In genomic region chr11:66268210-66268952, GRCh38 we compare ENCODE assay signal across 1 cellular context.
TF ChIP-seq lines count a peak whose summit lies in the region.

TSS of gene RAB1B (plus strand) at chr11:66268639. CDS start at chr11:66268680, 41 bp downstream.

TF ChIP-seq in HepG2, 621 proteins besides CTCF, POLR2A, EP300 and RAD21 (continued from another document and continues in another):
- TF ChIP-seq ARID5B (CRISPR knock-in tag; IDR thresholded peaks at IDR 0.05) = peak; percentile 6; the same call in 1 of the 2 replicates
- TF ChIP-seq ZBTB43 (CRISPR knock-in tag; conservative IDR thresholded peaks at IDR 0.05) = 0 out of 2 replicates have a peak, but pooled peaks have one; percentile 18
- TF ChIP-seq TEAD3 (CRISPR knock-in tag; optimal IDR thresholded peaks at IDR 0.05; ENCODE audit: borderline replicate concordance) = peak; percentile 13
- TF ChIP-seq ZNF274 (CRISPR knock-in tag; IDR thresholded peaks at IDR 0.05) = 0 out of 2 replicates have a peak, but pooled peaks have one; percentile 9
- no peak for TF ChIP-seq REST (IDR thresholded peaks at IDR 0.05; ENCODE audit: borderline replicate concordance in 1 of 2, low read depth in 1 of 2, low read length in 2 of 2)
- 0 out of 2 replicates have a peak, but pooled peaks have one; percentile 26 for TF ChIP-seq ZNF749 (CRISPR knock-in tag; IDR thresholded peaks at IDR 0.05; ENCODE audit: borderline replicate concordance)
- TF ChIP-seq PHF20 (CRISPR knock-in tag; IDR thresholded peaks at IDR 0.05) = peak; percentile 75
- TF ChIP-seq ZNF407 (CRISPR knock-in tag; IDR thresholded peaks at IDR 0.05; ENCODE audit: not compliant biosample characterization) = no peak
- 0 out of 2 replicates have a peak, but pooled peaks have one; percentile 53 for TF ChIP-seq KDM3A (CRISPR knock-in tag; IDR thresholded peaks at IDR 0.05; ENCODE audit: low read depth)
- peak; percentile 34; the same call in 1 of the 2 replicates for TF ChIP-seq KDM2A (CRISPR knock-in tag; IDR thresholded peaks at IDR 0.05; ENCODE audit: borderline replicate concordance, low read depth)
- TF ChIP-seq FOXK1 (CRISPR knock-in tag; IDR thresholded peaks at IDR 0.05; ENCODE audit: borderline replicate concordance, low read depth) = peak; percentile 56; the same call in 1 of the 2 replicates
- TF ChIP-seq SRY (CRISPR knock-in tag; IDR thresholded peaks at IDR 0.05) = 0 out of 2 replicates have a peak, but pooled peaks have one; percentile 59
- peak; percentile 76 for TF ChIP-seq POLR2G (IDR thresholded peaks at IDR 0.05; ENCODE audit: low read depth, low read length)
- 0 out of 2 replicates have a peak, but pooled peaks have one; percentile 5 for TF ChIP-seq ZNF343 (CRISPR knock-in tag; IDR thresholded peaks at IDR 0.05)
- peak; percentile 87 for TF ChIP-seq GABPB1 (CRISPR knock-in tag; IDR thresholded peaks at IDR 0.05)
- TF ChIP-seq ZNF615 (CRISPR knock-in tag; IDR thresholded peaks at IDR 0.05; ENCODE audit: borderline replicate concordance) = no peak
- peak; percentile 9; the same call in 1 of the 2 replicates for TF ChIP-seq GATAD1 (CRISPR knock-in tag; IDR thresholded peaks at IDR 0.05)
- 0 out of 2 replicates have a peak, but pooled peaks have one; percentile 38 for TF ChIP-seq TBX2 (CRISPR knock-in tag; IDR thresholded peaks at IDR 0.05; ENCODE audit: borderline replicate concordance)
- peak; percentile 57; the same call in 1 of the 2 replicates for TF ChIP-seq ZNF33B (CRISPR knock-in tag; IDR thresholded peaks at IDR 0.05)
- 0 out of 2 replicates have a peak, but pooled peaks have one; percentile 31 for TF ChIP-seq GFI1 (CRISPR knock-in tag; IDR thresholded peaks at IDR 0.05; ENCODE audit: borderline replicate concordance)
- 0 out of 2 replicates have a peak, but pooled peaks have one; percentile 59 for TF ChIP-seq ZNF776 (CRISPR knock-in tag; IDR thresholded peaks at IDR 0.05)
- TF ChIP-seq SMC3 (IDR thresholded peaks at IDR 0.05; ENCODE audit: low read length) = no peak
- TF ChIP-seq ZNF317 (CRISPR knock-in tag; IDR thresholded peaks at IDR 0.05) = no peak
- no peak for TF ChIP-seq ZNF614 (CRISPR knock-in tag; IDR thresholded peaks at IDR 0.05; ENCODE audit: borderline replicate concordance)
- 0 out of 2 replicates have a peak, but pooled peaks have one; percentile 69 for TF ChIP-seq MAZ (IDR thresholded peaks at IDR 0.05; ENCODE audit: borderline replicate concordance, low read depth, low read length)
- peak; percentile 73 for TF ChIP-seq MAZ (CRISPR knock-in tag; IDR thresholded peaks at IDR 0.05; ENCODE audit: low read depth)
- no peak; the same call in 1 of the 2 replicates for TF ChIP-seq IKZF5 (CRISPR knock-in tag; IDR thresholded peaks at IDR 0.05)
- peak; percentile 45; the same call in 1 of the 2 replicates for TF ChIP-seq HDAC2 (CRISPR knock-in tag; IDR thresholded peaks at IDR 0.05)
- no peak for TF ChIP-seq KLF12 (CRISPR knock-in tag; IDR thresholded peaks at IDR 0.05; ENCODE audit: borderline replicate concordance)
- 0 out of 2 replicates have a peak, but pooled peaks have one; percentile 82 for TF ChIP-seq ZNF235 (CRISPR knock-in tag; IDR thresholded peaks at IDR 0.05; ENCODE audit: borderline replicate concordance)
- TF ChIP-seq DRAP1 (CRISPR knock-in tag; IDR thresholded peaks at IDR 0.05) = peak; percentile 38; the same call in 1 of the 2 replicates
- peak; percentile 62; the same call in 1 of the 2 replicates for TF ChIP-seq ZNF574 (CRISPR knock-in tag; IDR thresholded peaks at IDR 0.05)
- TF ChIP-seq IRF2 (CRISPR knock-in tag; IDR thresholded peaks at IDR 0.05) = peak; percentile 90
- TF ChIP-seq HOXA3 (CRISPR knock-in tag; IDR thresholded peaks at IDR 0.05) = peak; percentile 97
- TF ChIP-seq ZNF432 (CRISPR knock-in tag; IDR thresholded peaks at IDR 0.05; ENCODE audit: borderline replicate concordance) = no peak
- TF ChIP-seq EEA1 (CRISPR knock-in tag; IDR thresholded peaks at IDR 0.05; ENCODE audit: borderline replicate concordance) = peak; percentile 54; the same call in 1 of the 2 replicates
